ENCODE assay signal across 11 cellular contexts in genomic region chr11:34366522-34366921, GRCh38. TPM values are rescaled to one million over a fixed set of nuclear protein-coding genes. Genes with fewer than 3 reads are reported as not detected.
DNase-seq lines count a peak whose midpoint lies in the region; ATAC-seq, FAIRE-seq and TF ChIP-seq lines count a peak whose summit lies in the region.
"Had no signal": no experiment of that assay in that cellular context is flagged by ENCODE, and none has a peak within 500 bp of the region (broad histone marks: within the 10 kb centered on the region; RNA-seq: fewer than 3 reads in every experiment).

No MANE protein-coding gene starts in this region.

- no peak for TF ChIP-seq POLR2A in gastrocnemius medialis (IDR thresholded peaks at IDR 0.05)

- no peak overlapping the region for H3K4me3 Mint-ChIP-seq in chondrocyte (ENCODE audit: unreplicated experiment)
- H3K4me3 Mint-ChIP-seq in CD8-positive, alpha-beta memory T cell = no peak overlapping the region
- H3K4me3 Mint-ChIP-seq: activated T-helper 1 cell treated with anti-CD3 and anti-CD28 coated beads, Interleukin-12 subunit alpha, Interleukin-12 subunit beta, Interleukin-2, Interleukin-4 antibody, amounts not matched to agents 30 ng/mL and 10 ng/mL and 1 ng/mL, durations not matched to agents 14 hours and 24 hours and 36 hours had no signal

- CTCF ChIA-PET in CD8-positive, alpha-beta memory T cell (lab: Charles Lee) = interaction anchor here (1.4 kb wide), 1 partner anchor 99 kb away, joined by 3 read pairs; no protein-coding TSS in a partner anchor

- H3K4me3 ChIP-seq in small intestine (ENCODE audit: low read depth in 1 of 2, low read length in 2 of 2) (no peak overlapping the region), gastrocnemius medialis (no peak overlapping the region)
- H3K4me3 ChIP-seq in CD8-positive, alpha-beta memory T cell (ENCODE audit: low read length) = no peak overlapping the region
- H3K4me3 ChIP-seq: thoracic aorta had no signal

- H3K9me3 Mint-ChIP-seq in chondrocyte (ENCODE audit: low read depth) = peaks cover 7% of the 10 kb centered on the region
- no peaks in the 10 kb centered on the region for H3K9me3 Mint-ChIP-seq in CD8-positive, alpha-beta memory T cell
- H3K9me3 Mint-ChIP-seq: activated T-helper 1 cell treated with anti-CD3 and anti-CD28 coated beads, Interleukin-12 subunit alpha, Interleukin-12 subunit beta, Interleukin-2, Interleukin-4 antibody, amounts not matched to agents 30 ng/mL and 10 ng/mL and 1 ng/mL, durations not matched to agents 14 hours and 24 hours and 36 hours had no signal

- TF ChIP-seq CTCF in chondrocyte (IDR thresholded peaks at IDR 0.05) (peak; percentile 61), gastrocnemius medialis (IDR thresholded peaks at IDR 0.05 in 4 of 5, conservative IDR thresholded peaks at IDR 0.05 in 1 of 5) (peak in 1 of 5 experiments; percentile 31)

- peaks cover 9% of the 10 kb centered on the region for H3K4me1 Mint-ChIP-seq in chondrocyte (ENCODE audit: low read depth)
- H3K4me1 Mint-ChIP-seq in CD8-positive, alpha-beta memory T cell = peaks cover 0 to 5% (median 0%) of the 10 kb centered on the region in 3 donors

- no peak overlapping the region for H3K27ac Mint-ChIP-seq in chondrocyte (ENCODE audit: unreplicated experiment)
- no peak overlapping the region for H3K27ac Mint-ChIP-seq in CD8-positive, alpha-beta memory T cell
- H3K27ac Mint-ChIP-seq: activated T-helper 1 cell treated with anti-CD3 and anti-CD28 coated beads, Interleukin-12 subunit alpha, Interleukin-12 subunit beta, Interleukin-2, Interleukin-4 antibody, amounts not matched to agents 30 ng/mL and 10 ng/mL and 1 ng/mL, durations not matched to agents 14 hours and 24 hours and 36 hours had no signal

- H3K9me3 ChIP-seq in small intestine (ENCODE audit: control insufficient read depth, low read depth) = no peaks in the 10 kb centered on the region
- no peaks in the 10 kb centered on the region for H3K9me3 ChIP-seq in gastrocnemius medialis
- no peaks in the 10 kb centered on the region for H3K9me3 ChIP-seq in CD8-positive, alpha-beta memory T cell (ENCODE audit: low read length)
- H3K9me3 ChIP-seq: thoracic aorta had no signal

- peaks cover 1% of the 10 kb centered on the region for H3K36me3 Mint-ChIP-seq in chondrocyte (ENCODE audit: low read depth)
- no peaks in the 10 kb centered on the region for H3K36me3 Mint-ChIP-seq in CD8-positive, alpha-beta memory T cell

- H3K27me3 Mint-ChIP-seq in chondrocyte (ENCODE audit: low read depth) = peaks cover 5% of the 10 kb centered on the region
- peaks cover 28 to 45% of the 10 kb centered on the region in 2 donors for H3K27me3 Mint-ChIP-seq in CD8-positive, alpha-beta memory T cell

- in situ Hi-C loops in gastrocnemius medialis (cut with MboI; ENCODE audit: low sequenced_read_pairs in 4 of 4) = loop anchor here in 2 of 4 donors (10.0 to 25.0 kb wide), 3 partner anchors 128 to 379 kb away; no protein-coding TSS in a partner anchor

- POLR2A ChIA-PET in CD8-positive, alpha-beta memory T cell (lab: Charles Lee) = no interaction called here

- ATAC-seq in gastrocnemius medialis = no peak

- H3K27me3 ChIP-seq in small intestine (ENCODE audit: control insufficient read depth in 2 of 2, insufficient read depth in 2 of 2, low read length in 2 of 2) (peaks cover 2 to 4% of the 10 kb centered on the region in 2 donors), gastrocnemius medialis (no peaks in the 10 kb centered on the region)
- H3K27me3 ChIP-seq in CD8-positive, alpha-beta memory T cell (ENCODE audit: insufficient read depth, low read length, poor library complexity, severe bottlenecking) = no peaks in the 10 kb centered on the region

- H3K4me1 ChIP-seq in small intestine (ENCODE audit: control insufficient read depth in 2 of 2, insufficient read depth in 1 of 2, low read depth in 1 of 2, low read length in 1 of 2) (no peaks in the 10 kb centered on the region), gastrocnemius medialis (no peaks in the 10 kb centered on the region)
- H3K4me1 ChIP-seq in CD8-positive, alpha-beta memory T cell (ENCODE audit: insufficient read depth, low read length) = no peaks in the 10 kb centered on the region

- peak; percentile 7 to 8 for DNase-seq in activated CD4-positive, alpha-beta T cell treated with anti-CD3 and anti-CD28 coated beads, Interleukin-2, amount 50 U/mL, for 48 hours
- no peak for DNase-seq in activated CD4-positive, alpha-beta T cell treated with anti-CD3 and anti-CD28 coated beads for 4 hours
- DNase-seq in NAMALWA (ENCODE audit: low spot score) = peak; percentile 9
- DNase-seq in chondrocyte (ENCODE audit: low spot score) = no peak
- DNase-seq in small intestine = peak; percentile 52
- DNase-seq in gastrocnemius medialis = no peak
- no peak for DNase-seq in CD8-positive, alpha-beta memory T cell
- DNase-seq in activated effector memory CD4-positive, alpha-beta T cell treated with Interleukin-2 at 50 U/mL for 16 hours = no peak
- DNase-seq: GOT3 had no signal

- H3K27ac ChIP-seq in small intestine (ENCODE audit: low read depth in 1 of 2, low read length in 1 of 2) = no peak overlapping the region
- no peak overlapping the region for H3K27ac ChIP-seq in gastrocnemius medialis
- no peak overlapping the region for H3K27ac ChIP-seq in CD8-positive, alpha-beta memory T cell (ENCODE audit: low read depth, low read length)
- H3K27ac ChIP-seq: thoracic aorta had no signal

- no peak for FAIRE-seq in small intestine (lab: Jason Lieb, UNC)

- WGBS in small intestine, 3 donors = 21 to 57% (median 27%) methylated on average over 2 of the region's 2 CpGs

- H3K36me3 ChIP-seq in small intestine (ENCODE audit: control insufficient read depth in 2 of 2, insufficient read depth in 2 of 2, low read length in 2 of 2) = no peaks in the 10 kb centered on the region
- H3K36me3 ChIP-seq in gastrocnemius medialis = no peaks in the 10 kb centered on the region
- H3K36me3 ChIP-seq in CD8-positive, alpha-beta memory T cell (ENCODE audit: insufficient read depth, low read length) = no peaks in the 10 kb centered on the region
- H3K36me3 ChIP-seq: thoracic aorta had no signal

- intact Hi-C loops in gastrocnemius medialis (cut with DNase I; ENCODE audit: low total_unique reads) = no loop called here

RNA-seq across cellular contexts. Expression of gene ABTB2, which starts 8.7 kb away (rescaled TPM):
- total RNA-seq in chondrocyte (2.2 to 3.1 TPM (median 3.1 TPM) in 3 replicates), gastrocnemius medialis (10 to 100 TPM in 2 of 4 donors, 1 to 10 TPM in 2; 8.8 to 30.7 (median 12.2) TPM)
- polyA plus RNA-seq in small intestine = 10 to 100 TPM in 2 of 3 donors, 1 to 10 TPM in 1; 5.9 to 25.1 (median 21.0) TPM
- total RNA-seq in CD8-positive, alpha-beta memory T cell = 1 to 10 TPM; 5.4 to 5.5 TPM
- polyA plus RNA-seq in CD8-positive, alpha-beta memory T cell = 0.05 TPM

Comparison
In these comparisons a context has a peak if more than half of its experiments do, and no peak if none do; other contexts are left out.
1. DNase-seq: peak in activated CD4-positive, alpha-beta T cell treated with anti-CD3 and anti-CD28 coated beads, Interleukin-2, amount 50 U/mL, for 48 hours (2 of 2), NAMALWA (single experiment) and small intestine (single experiment); none in activated CD4-positive, alpha-beta T cell treated with anti-CD3 and anti-CD28 coated beads for 4 hours (0 of 2), chondrocyte (single experiment), gastrocnemius medialis (0 of 2), CD8-positive, alpha-beta memory T cell (0 of 5) and activated effector memory CD4-positive, alpha-beta T cell treated with Interleukin-2 at 50 U/mL for 16 hours (single experiment).